Comparison of ENCODE assay signal across 7 cellular contexts in genomic region chr1:54220004-54220811, GRCh38. TPM values are rescaled to one million over a fixed set of nuclear protein-coding genes. Genes with fewer than 3 reads are reported as not detected.
DNase-seq lines count a peak whose midpoint lies in the region; ATAC-seq lines count a peak whose summit lies in the region.

No MANE protein-coding gene starts in this region.

- peak overlapping the region; percentile 83 for H3K27ac Mint-ChIP-seq in stimulated activated effector memory CD8-positive, alpha-beta T cell treated with anti-CD3 and anti-CD28 coated beads, Interleukin-12 subunit alpha, Interleukin-12 subunit beta, amount 100 ng/mL, for 72 hours

- no peak for ATAC-seq in stimulated activated effector memory CD8-positive, alpha-beta T cell treated with anti-CD3 and anti-CD28 coated beads, Interleukin-12 subunit alpha, Interleukin-12 subunit beta, amount 100 ng/mL, for 72 hours
- ATAC-seq in HG03095 (IDR thresholded peaks at IDR 0.05; ENCODE audit: unreplicated experiment) = no peak

- H3K4me1 Mint-ChIP-seq in stimulated activated effector memory CD8-positive, alpha-beta T cell treated with anti-CD3 and anti-CD28 coated beads, Interleukin-12 subunit alpha, Interleukin-12 subunit beta, amount 100 ng/mL, for 72 hours = peaks cover 15% of the 10 kb centered on the region

- H3K4me3 Mint-ChIP-seq in stimulated activated effector memory CD8-positive, alpha-beta T cell treated with anti-CD3 and anti-CD28 coated beads, Interleukin-12 subunit alpha, Interleukin-12 subunit beta, amount 100 ng/mL, for 72 hours = no peak overlapping the region

- peaks cover 73% of the 10 kb centered on the region for H3K36me3 Mint-ChIP-seq in stimulated activated effector memory CD8-positive, alpha-beta T cell treated with anti-CD3 and anti-CD28 coated beads, Interleukin-12 subunit alpha, Interleukin-12 subunit beta, amount 100 ng/mL, for 72 hours

- H3K9me3 Mint-ChIP-seq in stimulated activated effector memory CD8-positive, alpha-beta T cell treated with anti-CD3 and anti-CD28 coated beads, Interleukin-12 subunit alpha, Interleukin-12 subunit beta, amount 100 ng/mL, for 72 hours = no peaks in the 10 kb centered on the region

- DNase-seq in Kasumi-1 (lab: John Stamatoyannopoulos, UW) (peak; percentile 81 to 83), amygdala (lab: John Stamatoyannopoulos, UW) (peak in 35 of 56 donors; percentile 5 to 67 (median 38)), inferior parietal cortex (ENCODE audit: extremely low spot score) (peak; percentile 47), NCI-H1436 treated with DMSO at 0.1 percent for 48 hours (lab: John Stamatoyannopoulos, UW) (no peak), mesenteric fat pad (ENCODE audit: low spot score) (no peak)
- no peak for DNase-seq in stimulated activated effector memory CD8-positive, alpha-beta T cell treated with anti-CD3 and anti-CD28 coated beads, Interleukin-12 subunit alpha, Interleukin-12 subunit beta, amount 100 ng/mL, for 72 hours (ENCODE audit: low spot score in 2 of 2)

RNA-seq across cellular contexts. Expression of gene MRPL37, which starts 20.2 kb away (rescaled TPM):
- 54.2 TPM for total RNA-seq in mesenteric fat pad

RNA-seq across cellular contexts. Expression of gene CYB5RL, which starts 20.4 kb away (rescaled TPM):
- 5.2 TPM for total RNA-seq in mesenteric fat pad

Comparison
In these comparisons a context has a peak if more than half of its experiments do, and no peak if none do; other contexts are left out.
1. DNase-seq: peak in Kasumi-1 (2 of 2), amygdala (35 of 56) and inferior parietal cortex (single experiment); none in stimulated activated effector memory CD8-positive, alpha-beta T cell treated with anti-CD3 and anti-CD28 coated beads, Interleukin-12 subunit alpha, Interleukin-12 subunit beta, amount 100 ng/mL, for 72 hours (0 of 2), NCI-H1436 treated with DMSO at 0.1 percent for 48 hours (single experiment) and mesenteric fat pad (single experiment).